ENCODE assay signal across 1 cellular context in genomic region chr12:26554332-26554731, GRCh38.
A peak's percentile ranks its signal among the peaks of the same experiment; 100 is the strongest.
TF ChIP-seq lines count a peak whose summit lies in the region.

No MANE protein-coding gene starts in this region.

TF ChIP-seq in GM12878, 131 proteins besides CTCF, POLR2A, EP300 and RAD21 (continued from another document):
- TF ChIP-seq BCL3 (IDR thresholded peaks at IDR 0.05; ENCODE audit: borderline replicate concordance, insufficient read depth, low read depth, low read length, poor library complexity, severe bottlenecking), result no peak
- no peak for TF ChIP-seq JUND (IDR thresholded peaks at IDR 0.05; ENCODE audit: low read depth, low read length)
- TF ChIP-seq YBX1 (IDR thresholded peaks at IDR 0.05), result no peak
- TF ChIP-seq ZBED1 (IDR thresholded peaks at IDR 0.05; ENCODE audit: borderline replicate concordance), result no peak
- TF ChIP-seq IRF3 (IDR thresholded peaks at IDR 0.05), result no peak
- no peak for TF ChIP-seq RFX5 (IDR thresholded peaks at IDR 0.05; ENCODE audit: low read depth, low read length)
- no peak for TF ChIP-seq SIN3A (IDR thresholded peaks at IDR 0.05; ENCODE audit: low read depth, low read length)
- TF ChIP-seq EED (IDR thresholded peaks at IDR 0.05; ENCODE audit: low read depth), result peak; percentile 38; the same call in 1 of the 2 replicates
- no peak for TF ChIP-seq TAF1 (IDR thresholded peaks at IDR 0.05; ENCODE audit: borderline replicate concordance, low read depth, low read length)
- no peak for TF ChIP-seq TCF3 (IDR thresholded peaks at IDR 0.05; ENCODE audit: borderline replicate concordance, insufficient read depth, low read depth, low read length)
- no peak for TF ChIP-seq CHD1 (IDR thresholded peaks at IDR 0.05; ENCODE audit: low read depth, low read length)
- TF ChIP-seq MEF2B (IDR thresholded peaks at IDR 0.05; ENCODE audit: partially characterized antibody, poor library complexity, severe bottlenecking), result peak; percentile 13
- TF ChIP-seq CREM (IDR thresholded peaks at IDR 0.05; ENCODE audit: low read depth), result no peak
- TF ChIP-seq PKNOX1 (IDR thresholded peaks at IDR 0.05), result no peak
- TF ChIP-seq TCF7 (IDR thresholded peaks at IDR 0.05; ENCODE audit: borderline replicate concordance), result no peak
- no peak for TF ChIP-seq ZNF274 (IDR thresholded peaks at IDR 0.05; ENCODE audit: insufficient read depth, insufficient read length)
- no peak for TF ChIP-seq HDAC6 (IDR thresholded peaks at IDR 0.05; ENCODE audit: unreplicated experiment)
- no peak for TF ChIP-seq STAT1 (conservative IDR thresholded peaks at IDR 0.05)
- TF ChIP-seq NKRF (conservative IDR thresholded peaks at IDR 0.05), result no peak
- no peak for TF ChIP-seq STAT3 (IDR thresholded peaks at IDR 0.05; ENCODE audit: low read depth, low read length)
- no peak for TF ChIP-seq SP1 (IDR thresholded peaks at IDR 0.05; ENCODE audit: low read depth, low read length)
- peak; percentile 34; the same call in 1 of the 2 replicates for TF ChIP-seq ZNF217 (IDR thresholded peaks at IDR 0.05)
- TF ChIP-seq REST (IDR thresholded peaks at IDR 0.05; ENCODE audit: low read depth, low read length), result no peak
- no peak for TF ChIP-seq RB1 (IDR thresholded peaks at IDR 0.05; ENCODE audit: borderline replicate concordance)
- no peak for TF ChIP-seq MTA3 (IDR thresholded peaks at IDR 0.05; ENCODE audit: borderline replicate concordance, low read length)
- no peak for TF ChIP-seq CBFB (IDR thresholded peaks at IDR 0.05; ENCODE audit: low read depth)
- TF ChIP-seq RUNX3 (IDR thresholded peaks at IDR 0.05; ENCODE audit: low read length), result peak; percentile 81
- TF ChIP-seq IRF5 (IDR thresholded peaks at IDR 0.05; ENCODE audit: borderline replicate concordance), result no peak
- no peak for TF ChIP-seq ATF7 (IDR thresholded peaks at IDR 0.05; ENCODE audit: low read depth)
- 0 out of 2 replicates have a peak, but pooled peaks have one; percentile 20 for TF ChIP-seq MEF2A (IDR thresholded peaks at IDR 0.05; ENCODE audit: insufficient read depth, low read depth, low read length)
